ENCODE assay signal across 8 cellular contexts in genomic region chr2:4763009-4763408, GRCh38.
DNase-seq lines count a peak whose midpoint lies in the region; TF ChIP-seq lines count a peak whose summit lies in the region.
"Had no signal": no experiment of that assay in that cellular context is flagged by ENCODE, and none has a peak within 500 bp of the region (broad histone marks: within the 10 kb centered on the region; RNA-seq: fewer than 3 reads in every experiment).

No MANE protein-coding gene starts in this region.

- no peaks in the 10 kb centered on the region for H3K36me3 Mint-ChIP-seq in nephron progenitor cell (ENCODE audit: low read depth)

- in situ Hi-C loops in GM13976 (cut with MboI; ENCODE audit: low sequenced_read_pairs, unreplicated experiment) = no loop called here

- no peak overlapping the region for H3K27ac ChIP-seq in HEK293 (ENCODE audit: extremely low read depth, low read depth, low read length)
- H3K27ac ChIP-seq in VCaP = no peak overlapping the region
- H3K27ac ChIP-seq: tibial artery had no signal

- no peaks in the 10 kb centered on the region for H3K4me1 ChIP-seq in HEK293 (ENCODE audit: control insufficient read depth, insufficient read depth, low read length)
- H3K4me1 ChIP-seq: tibial artery had no signal

- H3K9me3 ChIP-seq in HEK293 (ENCODE audit: control insufficient read depth, insufficient read depth, low read depth, low read length) = no peaks in the 10 kb centered on the region
- H3K9me3 ChIP-seq: tibial artery had no signal

- no peak overlapping the region for H3K27ac Mint-ChIP-seq in nephron progenitor cell

- H3K27me3 Mint-ChIP-seq in nephron progenitor cell (ENCODE audit: low read depth, poor library complexity) = peaks cover 4% of the 10 kb centered on the region

- H3K4me3 ChIP-seq in HEK293 (ENCODE audit: low read depth, low read length) = no peak overlapping the region
- H3K4me3 ChIP-seq: tibial artery had no signal

- CTCF ChIA-PET in HEK293 (lab: Yijun Ruan, JAX) = interaction anchor here (0.5 to 1.8 kb wide), 31 partner anchors 9 to 959 kb away, joined by 3 to 8 read pairs (median 3); no protein-coding TSS in a partner anchor

- no peak for TF ChIP-seq CTCF in HEK293 (tag by site-specific recombination; IDR thresholded peaks at IDR 0.05)
- TF ChIP-seq CTCF in VCaP (conservative IDR thresholded peaks at IDR 0.05) = peak; percentile 76
- TF ChIP-seq CTCF in nephron progenitor cell (IDR thresholded peaks at IDR 0.05) = peak; percentile 68
- no peak for TF ChIP-seq CTCF in GM13976 (IDR thresholded peaks at IDR 0.05; ENCODE audit: borderline replicate concordance, control extremely low read depth, extremely low read depth, insufficient read depth, missing control alignments)

- H3K9me3 Mint-ChIP-seq in nephron progenitor cell = peaks cover 3% of the 10 kb centered on the region

- POLR2A ChIA-PET in HEK293 (lab: Yijun Ruan, JAX) = interaction anchor here (0.7 kb wide), 1 partner anchor 140 kb away, joined by 4 read pairs; no protein-coding TSS in a partner anchor

- peak; percentile 80 for DNase-seq in NCI-H1694 treated with DMSO at 0.1 percent for 48 hours (lab: John Stamatoyannopoulos, UW)
- peak; percentile 56 for DNase-seq in nephron progenitor cell
- DNase-seq in activated CD4-positive, CD25-positive, alpha-beta regulatory T cell treated with anti-CD3 and anti-CD28 coated beads, Interleukin-2, amount 50 U/mL, for 72 hours = no peak
- DNase-seq in GM13976 (ENCODE audit: low spot score) = no peak
- DNase-seq in epidermal melanocyte (ENCODE audit: insufficient read length, low spot score) = no peak
- DNase-seq: tibial artery had no signal

- no peak overlapping the region for H3K4me3 Mint-ChIP-seq in nephron progenitor cell

- peaks cover 4% of the 10 kb centered on the region for H3K4me1 Mint-ChIP-seq in nephron progenitor cell

- H3K36me3 ChIP-seq in HEK293 (ENCODE audit: control insufficient read depth in 2 of 2, insufficient read depth in 1 of 2, low read length in 2 of 2) = no peaks in the 10 kb centered on the region
- H3K36me3 ChIP-seq: tibial artery had no signal

TF ChIP-seq in HEK293, 187 proteins besides CTCF, POLR2A, EP300 and RAD21:
- TF ChIP-seq ZNF473 (tag by site-specific recombination; IDR thresholded peaks at IDR 0.05) = no peak
- TF ChIP-seq ZNF175 (tag by site-specific recombination; IDR thresholded peaks at IDR 0.05) = no peak
- no peak for TF ChIP-seq ZNF658 (tag by site-specific recombination; IDR thresholded peaks at IDR 0.05)
- TF ChIP-seq ZNF654 (tag by site-specific recombination; IDR thresholded peaks at IDR 0.05; ENCODE audit: low read depth) = 0 out of 2 replicates have a peak, but pooled peaks have one; percentile 9
- no peak for TF ChIP-seq ZNF211 (tag by site-specific recombination; IDR thresholded peaks at IDR 0.05; ENCODE audit: low read depth)
- no peak for TF ChIP-seq PBX3 (CRISPR knock-in tag; IDR thresholded peaks at IDR 0.05)
- TF ChIP-seq ZNF660 (tag by site-specific recombination; IDR thresholded peaks at IDR 0.05) = no peak

Comparison
In these comparisons a context has a peak if more than half of its experiments do, and no peak if none do; other contexts are left out.
1. CTCF ChIP-seq: peak in VCaP (single experiment) and nephron progenitor cell (single experiment); none in HEK293 (single experiment) and GM13976 (single experiment).
2. DNase-seq: peak in NCI-H1694 treated with DMSO at 0.1 percent for 48 hours (single experiment) and nephron progenitor cell (single experiment); none in activated CD4-positive, CD25-positive, alpha-beta regulatory T cell treated with anti-CD3 and anti-CD28 coated beads, Interleukin-2, amount 50 U/mL, for 72 hours (single experiment), GM13976 (single experiment) and epidermal melanocyte (single experiment).